1 cellular context compared by ENCODE assay signal in the genomic region with DNA sequence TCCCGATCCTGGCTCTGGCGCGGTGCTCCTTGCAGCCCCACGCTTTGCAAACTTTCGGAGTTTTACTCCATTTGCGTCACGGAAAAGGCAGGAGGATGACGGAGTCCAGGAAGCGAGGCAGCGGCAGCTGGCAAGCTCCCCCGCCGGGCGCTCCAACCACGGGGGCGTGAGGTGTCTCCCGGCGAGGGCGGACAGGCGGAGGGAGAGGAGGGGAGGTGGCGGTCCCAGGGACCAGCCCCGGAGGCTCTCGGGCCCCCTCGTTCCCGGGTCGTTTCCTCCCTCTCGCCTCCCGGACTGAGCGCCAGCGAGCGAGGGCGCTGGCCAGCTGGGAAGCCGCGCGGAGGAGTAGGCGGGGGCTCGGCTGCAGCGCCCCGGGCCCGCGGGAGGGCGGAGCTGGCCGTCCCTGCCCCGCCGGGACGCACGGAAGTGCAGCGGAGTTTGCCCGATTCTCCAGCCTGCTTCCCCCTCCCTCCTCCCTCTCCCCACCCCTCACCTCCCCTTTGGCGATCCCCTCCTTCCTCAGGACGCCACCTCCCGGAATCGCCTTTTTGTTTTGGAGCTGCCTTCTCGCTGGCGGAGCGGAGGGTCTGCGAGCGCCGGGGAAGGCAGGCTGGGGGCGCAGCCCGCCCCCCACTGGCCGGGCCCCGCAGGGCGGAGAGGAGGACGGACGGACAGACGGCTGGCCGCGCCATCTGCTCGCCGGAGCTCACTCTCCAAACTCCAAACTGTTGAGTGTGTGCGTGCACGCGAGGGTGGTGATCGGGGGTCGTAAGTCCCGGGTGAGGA.
A peak's percentile ranks its signal among the peaks of the same experiment; 100 is the strongest.
TF ChIP-seq lines count a peak whose summit lies in the region.

A gene with protein sequence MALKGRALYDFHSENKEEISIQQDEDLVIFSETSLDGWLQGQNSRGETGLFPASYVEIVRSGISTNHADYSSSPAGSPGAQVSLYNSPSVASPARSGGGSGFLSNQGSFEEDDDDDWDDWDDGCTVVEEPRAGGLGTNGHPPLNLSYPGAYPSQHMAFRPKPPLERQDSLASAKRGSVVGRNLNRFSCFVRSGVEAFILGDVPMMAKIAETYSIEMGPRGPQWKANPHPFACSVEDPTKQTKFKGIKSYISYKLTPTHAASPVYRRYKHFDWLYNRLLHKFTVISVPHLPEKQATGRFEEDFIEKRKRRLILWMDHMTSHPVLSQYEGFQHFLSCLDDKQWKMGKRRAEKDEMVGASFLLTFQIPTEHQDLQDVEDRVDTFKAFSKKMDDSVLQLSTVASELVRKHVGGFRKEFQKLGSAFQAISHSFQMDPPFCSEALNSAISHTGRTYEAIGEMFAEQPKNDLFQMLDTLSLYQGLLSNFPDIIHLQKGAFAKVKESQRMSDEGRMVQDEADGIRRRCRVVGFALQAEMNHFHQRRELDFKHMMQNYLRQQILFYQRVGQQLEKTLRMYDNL (plus strand): TSS at position 543 of the 786 bp plus-strand sequence. CDS start 1,191 bp downstream, outside the sequence.

TF ChIP-seq in IMR-90, 13 proteins besides CTCF, POLR2A, EP300 and RAD21:
- peak; percentile 62; the same call in 1 of the 2 replicates for TF ChIP-seq MXI1 (IDR thresholded peaks at IDR 0.05; ENCODE audit: borderline replicate concordance, low read depth, low read length)
- no peak for TF ChIP-seq NFE2L2 (IDR thresholded peaks at IDR 0.05; ENCODE audit: low read depth, low read length)
- TF ChIP-seq, protein P1, sequence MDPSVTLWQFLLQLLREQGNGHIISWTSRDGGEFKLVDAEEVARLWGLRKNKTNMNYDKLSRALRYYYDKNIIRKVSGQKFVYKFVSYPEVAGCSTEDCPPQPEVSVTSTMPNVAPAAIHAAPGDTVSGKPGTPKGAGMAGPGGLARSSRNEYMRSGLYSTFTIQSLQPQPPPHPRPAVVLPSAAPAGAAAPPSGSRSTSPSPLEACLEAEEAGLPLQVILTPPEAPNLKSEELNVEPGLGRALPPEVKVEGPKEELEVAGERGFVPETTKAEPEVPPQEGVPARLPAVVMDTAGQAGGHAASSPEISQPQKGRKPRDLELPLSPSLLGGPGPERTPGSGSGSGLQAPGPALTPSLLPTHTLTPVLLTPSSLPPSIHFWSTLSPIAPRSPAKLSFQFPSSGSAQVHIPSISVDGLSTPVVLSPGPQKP (IDR thresholded peaks at IDR 0.05; ENCODE audit: borderline replicate concordance, low read depth, low read length): no peak
- TF ChIP-seq MAZ (IDR thresholded peaks at IDR 0.05; ENCODE audit: borderline replicate concordance, low read depth, low read length): peak; percentile 68
- peak; percentile 60; the same call in 1 of the 2 replicates for TF ChIP-seq CHD1 (IDR thresholded peaks at IDR 0.05; ENCODE audit: low read depth, low read length)
- no peak for TF ChIP-seq RFX5 (IDR thresholded peaks at IDR 0.05; ENCODE audit: low read depth, low read length)
- no peak for TF ChIP-seq RCOR1 (IDR thresholded peaks at IDR 0.05; ENCODE audit: insufficient replicate concordance, low read length)
- TF ChIP-seq CEBPB (IDR thresholded peaks at IDR 0.05; ENCODE audit: low read depth, low read length): 0 out of 2 replicates have a peak, but pooled peaks have one; percentile 12
- TF ChIP-seq FOS (IDR thresholded peaks at IDR 0.05; ENCODE audit: low read depth, low read length): 0 out of 2 replicates have a peak, but pooled peaks have one; percentile 2
- TF ChIP-seq, protein P2, sequence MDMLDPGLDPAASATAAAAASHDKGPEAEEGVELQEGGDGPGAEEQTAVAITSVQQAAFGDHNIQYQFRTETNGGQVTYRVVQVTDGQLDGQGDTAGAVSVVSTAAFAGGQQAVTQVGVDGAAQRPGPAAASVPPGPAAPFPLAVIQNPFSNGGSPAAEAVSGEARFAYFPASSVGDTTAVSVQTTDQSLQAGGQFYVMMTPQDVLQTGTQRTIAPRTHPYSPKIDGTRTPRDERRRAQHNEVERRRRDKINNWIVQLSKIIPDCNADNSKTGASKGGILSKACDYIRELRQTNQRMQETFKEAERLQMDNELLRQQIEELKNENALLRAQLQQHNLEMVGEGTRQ (IDR thresholded peaks at IDR 0.05; ENCODE audit: low read depth, low read length): no peak
- TF ChIP-seq BHLHE40 (IDR thresholded peaks at IDR 0.05; ENCODE audit: low read depth, low read length): no peak; the same call in 1 of the 2 replicates
- no peak for TF ChIP-seq MAFK (IDR thresholded peaks at IDR 0.05; ENCODE audit: low read depth, low read length)
- peak; percentile 29 for TF ChIP-seq SMC3 (IDR thresholded peaks at IDR 0.05; ENCODE audit: low read depth, low read length)
